In the genomic region with DNA sequence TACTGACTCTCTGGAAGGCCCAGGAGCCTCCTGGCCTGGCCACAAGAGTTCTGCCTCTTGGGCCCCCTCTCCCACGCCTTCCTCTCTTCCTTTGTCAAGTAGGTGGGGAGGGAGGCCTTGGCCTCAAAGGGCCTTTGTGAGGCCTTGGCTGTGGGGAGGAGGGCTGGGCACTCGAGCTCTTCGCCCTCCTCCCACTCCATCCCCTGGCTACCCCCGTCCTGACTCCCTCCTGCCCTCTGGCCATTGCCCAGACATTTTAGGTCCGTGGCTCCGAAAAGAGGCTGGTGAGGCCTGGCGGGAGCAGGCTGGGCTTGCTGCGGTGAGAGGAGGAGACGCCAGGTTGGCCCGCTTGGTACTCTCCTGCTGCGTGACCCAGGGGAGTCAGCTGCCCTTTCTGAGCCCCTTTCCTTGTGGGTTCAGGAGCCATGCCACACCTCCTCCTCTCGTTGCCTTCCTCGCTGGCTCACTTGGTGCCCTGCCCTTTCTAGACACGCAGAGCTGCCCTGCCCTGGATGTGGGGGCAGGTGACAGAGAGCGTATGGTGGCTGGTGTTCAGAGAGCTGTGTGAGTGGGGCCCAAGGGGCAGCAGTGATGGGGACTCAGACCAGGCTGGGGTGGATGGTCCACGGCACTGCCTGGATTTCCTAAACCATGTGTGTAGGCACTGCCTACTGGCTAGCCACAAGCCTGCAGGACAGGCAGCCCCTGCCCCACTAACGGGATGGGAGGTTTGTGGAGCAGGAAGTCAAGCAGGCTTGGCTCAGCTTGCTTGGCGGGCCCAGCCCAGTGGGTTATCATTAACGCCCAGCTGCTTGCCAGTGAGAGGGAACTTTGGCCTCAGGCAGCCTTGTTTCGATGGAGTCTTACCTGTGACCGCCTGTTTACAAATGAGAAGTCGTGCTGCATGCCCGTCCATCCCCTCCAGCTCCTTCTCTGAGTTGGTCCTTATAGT, we compare ENCODE assay signal across 22 cellular contexts. TPM values are rescaled to one million over a fixed set of nuclear protein-coding genes. Genes with fewer than 3 reads are reported as not detected.
DNase-seq lines count a peak whose midpoint lies in the region; ATAC-seq and TF ChIP-seq lines count a peak whose summit lies in the region.
"Had no signal": no experiment of that assay in that cellular context is flagged by ENCODE, and none has a peak within 500 bp of the region (broad histone marks: within the 10 kb centered on the region; RNA-seq: fewer than 3 reads in every experiment).

No MANE protein-coding gene starts in this region.

- H3K4me1 ChIP-seq in duodenal mucosa (ENCODE audit: control insufficient read depth in 1 of 2, insufficient read depth in 2 of 2, low read length in 2 of 2) (peaks cover 86 to 93% of the 10 kb centered on the region in 2 donors), lower lobe of right lung (peaks cover 16% of the 10 kb centered on the region), suprapubic skin (peaks cover 39% of the 10 kb centered on the region), uterus (no peaks in the 10 kb centered on the region)

- H3K36me3 ChIP-seq in duodenal mucosa (ENCODE audit: control insufficient read depth in 1 of 2, insufficient read depth in 2 of 2, low read length in 2 of 2) (peaks cover 0 to 30% of the 10 kb centered on the region in 2 donors), lower lobe of right lung (no peaks in the 10 kb centered on the region), suprapubic skin (no peaks in the 10 kb centered on the region), uterus (no peaks in the 10 kb centered on the region)
- H3K36me3 ChIP-seq: adrenal gland had no signal

- intact Hi-C loops in lower lobe of right lung (cut with DNase I) (no loop called here), uterus (cut with DNase I; ENCODE audit: low total_unique reads) (no loop called here)

- no peak for TF ChIP-seq EP300 in suprapubic skin (IDR thresholded peaks at IDR 0.05)

- DNase-seq in NCI-H69 (lab: John Stamatoyannopoulos, UW) (peak; percentile 48), lower lobe of right lung (peak; percentile 41), suprapubic skin (ENCODE audit: low spot score in 2 of 2) (peak; percentile 51 to 62), uterus (no peak)
- DNase-seq: activated CD4-positive, alpha-beta T cell treated with anti-CD3 and anti-CD28 coated beads for 48 hours; activated T-cell treated with anti-CD3 and anti-CD28 coated beads, Interleukin-2, amount 50 U/mL, for 24 hours; KG1; mesenchymal stem cell; NCI-H1436 treated with DMSO at 0.1 percent for 48 hours; PC-3; stimulated activated CD4-positive, alpha-beta T cell treated with anti-CD3 and anti-CD28 coated beads, Interleukin-2, amount 100 ng/mL, for 24 hours; T-helper 1 cell had no signal

- H3K27me3 ChIP-seq in duodenal mucosa (ENCODE audit: control insufficient read depth in 1 of 2, insufficient read depth in 2 of 2, low read length in 2 of 2) (no peaks in the 10 kb centered on the region), lower lobe of right lung (ENCODE audit: low read depth) (no peaks in the 10 kb centered on the region), suprapubic skin (no peaks in the 10 kb centered on the region), uterus (no peaks in the 10 kb centered on the region)
- H3K27me3 ChIP-seq: adrenal gland had no signal

- no peak for TF ChIP-seq CTCF in lower lobe of right lung (IDR thresholded peaks at IDR 0.05)
- no peak for TF ChIP-seq CTCF in suprapubic skin (IDR thresholded peaks at IDR 0.05)
- no peak for TF ChIP-seq CTCF in uterus (IDR thresholded peaks at IDR 0.05)

- peak overlapping the region; percentile 38 to 51 for H3K4me3 ChIP-seq in duodenal mucosa (ENCODE audit: low read depth in 1 of 2, low read length in 2 of 2)
- H3K4me3 ChIP-seq in lower lobe of right lung = no peak overlapping the region
- no peak overlapping the region for H3K4me3 ChIP-seq in suprapubic skin
- no peak overlapping the region for H3K4me3 ChIP-seq in uterus
- H3K4me3 ChIP-seq: adrenal gland had no signal

- no peak for TF ChIP-seq POLR2A in suprapubic skin (IDR thresholded peaks at IDR 0.05)
- no peak for TF ChIP-seq POLR2A in uterus (IDR thresholded peaks at IDR 0.05)

- H3K27ac ChIP-seq in duodenal mucosa (ENCODE audit: low read depth, low read length) (peak overlapping the region; percentile 93), lower lobe of right lung (no peak overlapping the region), suprapubic skin (no peak overlapping the region), uterus (no peak overlapping the region)

- H3K9me3 ChIP-seq in duodenal mucosa (ENCODE audit: control insufficient read depth in 1 of 2, low read length in 2 of 2) (no peaks in the 10 kb centered on the region), lower lobe of right lung (no peaks in the 10 kb centered on the region), suprapubic skin (no peaks in the 10 kb centered on the region), uterus (no peaks in the 10 kb centered on the region)
- H3K9me3 ChIP-seq: adrenal gland had no signal

- 73% methylated on average over 20 of the region's 23 CpGs for WGBS in suprapubic skin

- ATAC-seq in lower lobe of right lung (no peak), HG02981 (IDR thresholded peaks at IDR 0.05; ENCODE audit: unreplicated experiment) (no peak), HG03097 (IDR thresholded peaks at IDR 0.05; ENCODE audit: low FRiP score, unreplicated experiment) (no peak), GM18520 (IDR thresholded peaks at IDR 0.05; ENCODE audit: unreplicated experiment) (no peak)
- ATAC-seq: PC-3 had no signal

- H3K9ac ChIP-seq in duodenal mucosa (ENCODE audit: low read depth in 1 of 2, low read length in 2 of 2) = peak overlapping the region; percentile 65 to 85

RNA-seq across cellular contexts. Expression of gene OMP, which starts 15.8 kb away (rescaled TPM):
- total RNA-seq in lower lobe of right lung (not detected), suprapubic skin (1 to 10 TPM in 1 of 4 donors, not detected in 3; 9.6 TPM), uterus (1 to 10 TPM in 2 of 4 donors, not detected in 2; 1.0 to 2.1 TPM)
- total RNA-seq: epithelial cell of proximal tubule, H4, NCI-H460, PC-3, progenitor cell of endocrine pancreas had no signal

RNA-seq across cellular contexts. Expression of gene CAPN5, which starts 20.0 kb away (rescaled TPM):
- 7.2 TPM for total RNA-seq in lower lobe of right lung
- total RNA-seq in suprapubic skin = 1 to 10 TPM in 3 of 4 donors, under 1 TPM in 1; 0.87 to 2.0 (median 1.1) TPM
- total RNA-seq in uterus = 10 to 100 TPM in 2 of 4 donors, 1 to 10 TPM in 2; 1.8 to 16.6 (median 8.0) TPM

RNA-seq across cellular contexts. Expression of gene MYO7A, which starts 41.2 kb away (rescaled TPM):
- total RNA-seq in lower lobe of right lung (5.5 TPM), suprapubic skin (1 to 10 TPM in 3 of 4 donors, under 1 TPM in 1; 0.34 to 2.4 (median 2.0) TPM), uterus (10 to 100 TPM in 1 of 4 donors, 1 to 10 TPM in 3; 2.0 to 18.2 (median 6.6) TPM)

RNA-seq across cellular contexts. Expression of gene B3GNT6, which starts 52.6 kb away (rescaled TPM):
- total RNA-seq in lower lobe of right lung (not detected), suprapubic skin (not detected), uterus (under 1 TPM in 1 of 4 donors, not detected in 3; under 0.01 TPM)
- total RNA-seq: adrenal gland, cerebellum, epithelial cell of proximal tubule, H4, NCI-H460, progenitor cell of endocrine pancreas had no signal

Comparison
In these comparisons a context has a peak if more than half of its experiments do, and no peak if none do; other contexts are left out.
1. DNase-seq: peak in NCI-H69 (single experiment), lower lobe of right lung (single experiment) and suprapubic skin (2 of 2); none in uterus (0 of 2).
2. H3K4me3 ChIP-seq: peak in duodenal mucosa (2 of 2); none in lower lobe of right lung (single experiment), suprapubic skin (single experiment) and uterus (0 of 2).